Comparison of ENCODE assay signal across 12 cellular contexts in the genomic region with DNA sequence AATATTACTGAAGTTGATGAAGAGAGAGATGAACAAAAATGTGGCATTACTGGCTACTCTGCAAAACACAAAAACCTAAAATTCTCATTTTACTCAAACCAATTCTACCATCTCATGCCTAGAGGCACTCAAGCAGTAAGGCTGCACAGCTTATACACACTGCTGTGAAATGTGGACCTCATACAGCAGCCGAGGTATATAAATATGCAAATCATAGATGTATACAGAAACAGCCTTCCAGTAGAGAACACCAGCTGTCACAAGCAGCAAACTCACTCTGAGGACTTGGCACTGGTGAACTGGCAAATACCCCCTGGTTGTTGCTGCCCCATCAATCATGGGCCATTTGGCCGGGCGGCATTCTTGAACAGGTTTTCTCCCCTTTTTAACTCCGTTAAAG.
DNase-seq lines count a peak whose midpoint lies in the region; ATAC-seq and TF ChIP-seq lines count a peak whose summit lies in the region.
"Had no signal": no experiment of that assay in that cellular context is flagged by ENCODE, and none has a peak within 500 bp of the region (broad histone marks: within the 10 kb centered on the region; RNA-seq: fewer than 3 reads in every experiment).

No MANE protein-coding gene starts in this region.

- no peak overlapping the region for H3K4me3 Mint-ChIP-seq in glutamatergic neuron (ENCODE audit: unreplicated experiment)
- H3K4me3 Mint-ChIP-seq: endodermal cell had no signal

- peak; percentile 99 for ATAC-seq in GM18502 (IDR thresholded peaks at IDR 0.05; ENCODE audit: poor library complexity, unreplicated experiment)
- peak; percentile 96 for ATAC-seq in GM21390 (IDR thresholded peaks at IDR 0.05; ENCODE audit: unreplicated experiment)
- ATAC-seq in HG02981 (IDR thresholded peaks at IDR 0.05; ENCODE audit: unreplicated experiment): peak; percentile 71
- ATAC-seq: upper lobe of right lung had no signal

- TF ChIP-seq CTCF in GM13976 (IDR thresholded peaks at IDR 0.05; ENCODE audit: borderline replicate concordance, control extremely low read depth, extremely low read depth, insufficient read depth, missing control alignments) (no peak), glutamatergic neuron (IDR thresholded peaks at IDR 0.05; ENCODE audit: partially characterized antibody, unreplicated experiment) (no peak)

- no peaks in the 10 kb centered on the region for H3K4me1 Mint-ChIP-seq in glutamatergic neuron (ENCODE audit: low read depth, unreplicated experiment)
- H3K4me1 Mint-ChIP-seq: endodermal cell had no signal

- H3K27me3 Mint-ChIP-seq in glutamatergic neuron (ENCODE audit: unreplicated experiment): no peaks in the 10 kb centered on the region

- H3K27ac Mint-ChIP-seq in glutamatergic neuron (ENCODE audit: unreplicated experiment): no peak overlapping the region
- H3K27ac Mint-ChIP-seq: endodermal cell had no signal

- no peaks in the 10 kb centered on the region for H3K9me3 Mint-ChIP-seq in glutamatergic neuron (ENCODE audit: unreplicated experiment)
- H3K9me3 Mint-ChIP-seq: endodermal cell had no signal

- H3K36me3 Mint-ChIP-seq in glutamatergic neuron (ENCODE audit: unreplicated experiment): no peaks in the 10 kb centered on the region

- peak; percentile 88 for DNase-seq in NCI-H2171 treated with DMSO at 0.1 percent for 48 hours (lab: John Stamatoyannopoulos, UW)
- no peak for DNase-seq in GM13976 (ENCODE audit: low spot score)
- DNase-seq in SW480 (ENCODE audit: low spot score): no peak
- no peak for DNase-seq in hepatic stellate cell (ENCODE audit: low spot score)
- DNase-seq in glutamatergic neuron: no peak
- DNase-seq: DMS53, endodermal cell, NCI-H774, upper lobe of right lung had no signal

- in situ Hi-C loops in GM13976 (cut with MboI; ENCODE audit: low sequenced_read_pairs, unreplicated experiment): no loop called here
